In the genomic region with DNA sequence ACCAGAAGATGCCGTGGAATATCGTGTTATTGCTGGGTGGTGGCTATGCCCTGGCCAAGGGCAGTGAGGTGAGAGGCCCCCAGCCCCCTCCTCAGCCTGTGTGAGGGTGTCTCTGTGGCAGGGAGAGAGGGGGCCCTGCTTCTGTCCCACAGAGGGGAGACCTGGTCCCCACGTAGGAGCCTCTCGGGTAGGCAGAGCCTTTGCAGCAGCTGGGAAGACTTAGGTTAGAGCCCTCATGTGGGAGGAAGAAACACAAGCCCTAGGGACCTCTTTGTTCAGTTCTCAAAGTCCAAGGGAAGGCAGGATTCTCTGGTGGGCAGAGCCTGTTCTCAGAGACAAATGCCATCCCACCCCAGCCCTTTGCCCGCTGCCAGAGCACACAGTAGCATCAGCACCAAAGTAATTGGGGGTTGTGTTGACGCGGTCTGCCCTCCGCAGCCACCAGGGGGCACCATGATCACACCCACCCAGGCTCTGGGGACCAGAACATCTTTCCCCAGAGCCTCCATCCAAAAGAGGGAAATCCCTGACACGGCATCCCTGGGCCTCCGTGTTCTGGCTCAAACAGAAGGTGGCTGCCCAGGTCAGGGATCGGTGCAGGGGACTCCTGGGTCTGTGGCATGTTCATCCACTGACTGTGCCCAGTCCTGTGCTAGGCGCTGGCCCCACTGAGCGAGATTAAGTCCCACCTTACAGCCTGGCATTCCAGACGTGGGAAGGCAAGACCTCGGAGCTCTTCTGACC, we compare ENCODE assay signal across 8 cellular contexts. TPM values are rescaled to one million over a fixed set of nuclear protein-coding genes. Genes with fewer than 3 reads are reported as not detected.
DNase-seq lines count a peak whose midpoint lies in the region; ATAC-seq, FAIRE-seq and TF ChIP-seq lines count a peak whose summit lies in the region.

No MANE protein-coding gene starts in this region.

- TF ChIP-seq POLR2A in GM12892 (IDR thresholded peaks at IDR 0.05; ENCODE audit: low read depth, low read length) (no peak), adrenal gland (IDR thresholded peaks at IDR 0.05) (no peak), sigmoid colon (IDR thresholded peaks at IDR 0.05) (no peak)

- no peak overlapping the region for H3K27ac ChIP-seq in adrenal gland
- H3K27ac ChIP-seq in sigmoid colon: no peak overlapping the region

- WGBS in adrenal gland, 4 donors: 29 to 36% (median 33%) methylated on average over 10 to 15 of the region's 15 CpGs
- 45 to 46% methylated on average over 15 of the region's 15 CpGs for WGBS in sigmoid colon, 2 donors

- FAIRE-seq in GM12892 (lab: Jason Lieb, UNC): peak; percentile 96

- peak; percentile 76 to 89 (median 83) for TF ChIP-seq CTCF in adrenal gland (IDR thresholded peaks at IDR 0.05)
- peak; percentile 59 to 78 (median 72) for TF ChIP-seq CTCF in sigmoid colon (IDR thresholded peaks at IDR 0.05)

- peak; percentile 85 for ATAC-seq in left ventricle myocardium superior
- no peak for ATAC-seq in GM21737 (IDR thresholded peaks at IDR 0.05; ENCODE audit: unreplicated experiment)

- H3K4me1 ChIP-seq in adrenal gland (replicated peaks in 1 of 2) (no peaks in the 10 kb centered on the region), sigmoid colon (no peaks in the 10 kb centered on the region)

- intact Hi-C loops in adrenal gland (cut with DNase I) (loop anchor here (2.0 to 10.0 kb wide), 3 partner anchors 38 to 120 kb away; a partner anchor contains a TSS), left ventricle myocardium superior (cut with micrococcal nuclease) (loop anchor here (2.0 kb wide), 1 partner anchor 118 kb away; no protein-coding TSS in a partner anchor), sigmoid colon (cut with DNase I) (loop anchor here (1.0 kb wide), 1 partner anchor 119 kb away; no protein-coding TSS in a partner anchor)

- H3K36me3 ChIP-seq in adrenal gland (replicated peaks in 1 of 2) (no peaks in the 10 kb centered on the region), sigmoid colon (no peaks in the 10 kb centered on the region)

- H3K4me3 ChIP-seq in adrenal gland (no peak overlapping the region), sigmoid colon (no peak overlapping the region)

- DNase-seq in A172 (ENCODE audit: low spot score) (peak; percentile 62), GM12892 (ENCODE audit: insufficient read length) (peak; percentile 93), NAMALWA (ENCODE audit: low spot score) (peak; percentile 75), T follicular helper cell (ENCODE audit: low read depth) (peak; percentile 66), adrenal gland (peak; percentile 59 to 84 (median 76)), left ventricle myocardium superior (peak; percentile 82), sigmoid colon (peak; percentile 75)

- H3K27me3 ChIP-seq in adrenal gland (peaks cover 7% of the 10 kb centered on the region), sigmoid colon (peaks cover 0 to 8% (median 0%) of the 10 kb centered on the region in 3 donors)

- H3K9me3 ChIP-seq in adrenal gland (replicated peaks in 1 of 3) (no peaks in the 10 kb centered on the region), sigmoid colon (no peaks in the 10 kb centered on the region)

- TF ChIP-seq EP300 in sigmoid colon (IDR thresholded peaks at IDR 0.05): no peak

RNA-seq across cellular contexts. Expression of a gene that starts 11.5 kb away (rescaled TPM):
- 0.22 TPM in 1 of 2 replicates, not detected in the other for total RNA-seq in A172 (2014; rRNA removed; shearing (Covaris generic))
- polyA plus RNA-seq in GM12892 (2012; ENCODE audit: missing spikeins): not detected
- total RNA-seq in adrenal gland (not detected), left ventricle myocardium superior (not detected), sigmoid colon (not detected)
- polyA plus RNA-seq in adrenal gland (not detected), sigmoid colon (under 1 TPM; 0.23 to 0.60 (median 0.38) TPM)

RNA-seq across cellular contexts. Expression of a gene that starts 21.2 kb away (rescaled TPM):
- total RNA-seq in A172 (2014; rRNA removed; shearing (Covaris generic)): not detected in 2 replicates
- polyA plus RNA-seq in GM12892 (2012; ENCODE audit: missing spikeins): not detected
- not detected for total RNA-seq in adrenal gland
- polyA plus RNA-seq in adrenal gland: under 1 TPM in 2 of 3 donors, not detected in 1; 0.03 to 0.05 TPM
- not detected for total RNA-seq in left ventricle myocardium superior
- total RNA-seq in sigmoid colon: under 1 TPM in 1 of 4 donors, not detected in 3; under 0.01 TPM
- polyA plus RNA-seq in sigmoid colon: 10 to 100 TPM in 2 of 3 donors, 1 to 10 TPM in 1; 8.4 to 29.1 (median 11.4) TPM

RNA-seq across cellular contexts. Expression of a gene that starts 57.8 kb away (rescaled TPM):
- total RNA-seq in A172 (2014; rRNA removed; shearing (Covaris generic)): 65.5 and 73.5 TPM in 2 replicates
- 66.8 TPM for polyA plus RNA-seq in GM12892 (2012; ENCODE audit: missing spikeins)
- total RNA-seq in adrenal gland (10 to 100 TPM; 26.7 to 80.8 (median 38.8) TPM), left ventricle myocardium superior (22.2 TPM), sigmoid colon (10 to 100 TPM; 20.7 to 25.8 (median 23.6) TPM)
- polyA plus RNA-seq in adrenal gland (10 to 100 TPM; 28.3 to 47.7 (median 36.1) TPM), sigmoid colon (10 to 100 TPM; 23.4 to 35.8 (median 31.2) TPM)
